8 cellular contexts compared by ENCODE assay signal in genomic region chr9:136841646-136842379, GRCh38. TPM values are rescaled to one million over a fixed set of nuclear protein-coding genes. Genes with fewer than 3 reads are reported as not detected.
A peak's percentile ranks its signal among the peaks of the same experiment; 100 is the strongest.
DNase-seq lines count a peak whose midpoint lies in the region; ATAC-seq and FAIRE-seq lines count a peak whose summit lies in the region.
"Not testable (repeated sequence)": the region's sequence is repeated elsewhere in the genome, so short reads cannot be mapped to it uniquely, and the experiment has no call there.

No MANE protein-coding gene starts in this region.

- H3K4me1 Mint-ChIP-seq in activated naive CD4-positive, alpha-beta T cell treated with anti-CD3 and anti-CD28 coated beads, Interleukin-2, amount 10 ng/mL, durations not matched to agents 7 days and 5 days, result peaks cover 20% of the 10 kb centered on the region
- H3K4me1 Mint-ChIP-seq in memory B cell, result not testable (repeated sequence)

- H3K4me3 ChIP-seq in SJCRH30 (peak overlapping the region; percentile 54), duodenal mucosa (ENCODE audit: low read depth in 1 of 2, low read length in 2 of 2) (peak overlapping the region; percentile 47 to 68), rectal smooth muscle tissue (ENCODE audit: low read length) (peak overlapping the region; percentile 68)

- not testable (repeated sequence) for H3K27ac Mint-ChIP-seq in activated naive CD4-positive, alpha-beta T cell treated with anti-CD3 and anti-CD28 coated beads, Interleukin-2, amount 10 ng/mL, durations not matched to agents 7 days and 5 days
- peak overlapping the region; percentile 67 for H3K27ac Mint-ChIP-seq in memory B cell

- CTCF ChIA-PET in activated naive CD4-positive, alpha-beta T cell treated with anti-CD3 and anti-CD28 coated beads, Interleukin-2, amount 10 ng/mL, durations not matched to agents 7 days and 5 days (lab: Charles Lee), result interaction anchor here (0.8 to 2.4 kb wide), 21 partner anchors 9 to 226 kb away, joined by 3 to 15 read pairs (median 4); no protein-coding TSS in a partner anchor

- H3K27me3 Mint-ChIP-seq in activated naive CD4-positive, alpha-beta T cell treated with anti-CD3 and anti-CD28 coated beads, Interleukin-2, amount 10 ng/mL, durations not matched to agents 7 days and 5 days, result peaks cover 38% of the 10 kb centered on the region
- H3K27me3 Mint-ChIP-seq in memory B cell, result not testable (repeated sequence)

- not testable (repeated sequence) for H3K9me3 ChIP-seq in SJCRH30 (replicated peaks); duodenal mucosa (ENCODE audit: control insufficient read depth in 1 of 2, low read length in 2 of 2)

- not testable (repeated sequence) for H3K27ac ChIP-seq in SJCRH30; rectal smooth muscle tissue (ENCODE audit: low read depth, low read length)
- peak overlapping the region; percentile 84 for H3K27ac ChIP-seq in duodenal mucosa (ENCODE audit: low read depth, low read length)

- not testable (repeated sequence) for H3K36me3 Mint-ChIP-seq in activated naive CD4-positive, alpha-beta T cell treated with anti-CD3 and anti-CD28 coated beads, Interleukin-2, amount 10 ng/mL, durations not matched to agents 7 days and 5 days; memory B cell

- DNase-seq in DMS79 (lab: John Stamatoyannopoulos, UW) (peak; percentile 58), NCI-H1417 (lab: John Stamatoyannopoulos, UW) (peak in 2 of 3 experiments; percentile 85 to 87)
- DNase-seq in SJCRH30; activated naive CD4-positive, alpha-beta T cell treated with anti-CD3 and anti-CD28 coated beads, Interleukin-2, amount 10 ng/mL, durations not matched to agents 7 days and 5 days; memory B cell (ENCODE audit: low spot score in 2 of 2); urothelium cell line (ENCODE audit: low spot score): not testable (repeated sequence)

- not testable (repeated sequence) for H3K27me3 ChIP-seq in SJCRH30; duodenal mucosa (ENCODE audit: control insufficient read depth in 1 of 2, insufficient read depth in 2 of 2, low read length in 2 of 2); rectal smooth muscle tissue (ENCODE audit: control insufficient read depth, insufficient read depth, low read length)

- not testable (repeated sequence) for H3K9me3 Mint-ChIP-seq in activated naive CD4-positive, alpha-beta T cell treated with anti-CD3 and anti-CD28 coated beads, Interleukin-2, amount 10 ng/mL, durations not matched to agents 7 days and 5 days; memory B cell

- peak overlapping the region; percentile 81 for H3K4me3 Mint-ChIP-seq in activated naive CD4-positive, alpha-beta T cell treated with anti-CD3 and anti-CD28 coated beads, Interleukin-2, amount 10 ng/mL, durations not matched to agents 7 days and 5 days
- H3K4me3 Mint-ChIP-seq in memory B cell, result peak overlapping the region; percentile 93

- peak; percentile 61 for FAIRE-seq in urothelium cell line (lab: Jason Lieb, UNC)

- not testable (repeated sequence) for H3K36me3 ChIP-seq in SJCRH30; rectal smooth muscle tissue (ENCODE audit: control insufficient read depth, insufficient read depth, low read length)
- H3K36me3 ChIP-seq in duodenal mucosa (ENCODE audit: control insufficient read depth in 1 of 2, insufficient read depth in 2 of 2, low read length in 2 of 2), result peaks cover 0 to 14% of the 10 kb centered on the region in 2 donors

- H3K4me1 ChIP-seq in SJCRH30, result peaks cover 24% of the 10 kb centered on the region
- peaks cover 29 to 39% of the 10 kb centered on the region in 2 donors for H3K4me1 ChIP-seq in duodenal mucosa (ENCODE audit: control insufficient read depth in 1 of 2, insufficient read depth in 2 of 2, low read length in 2 of 2)
- not testable (repeated sequence) for H3K4me1 ChIP-seq in rectal smooth muscle tissue (ENCODE audit: control insufficient read depth, insufficient read depth, low read length)

- ATAC-seq in memory B cell (ENCODE audit: low read depth), result not testable (repeated sequence)

- H3K9ac ChIP-seq in duodenal mucosa (ENCODE audit: low read depth in 1 of 2, low read length in 2 of 2), result peak overlapping the region in 1 of 2 donors; percentile 66
- H3K9ac ChIP-seq in rectal smooth muscle tissue (ENCODE audit: low read length), result not testable (repeated sequence)

RNA-seq across cellular contexts. Expression of gene AJM1, which starts 0.5 kb away (rescaled TPM):
- total RNA-seq in SJCRH30 (2014; rRNA removed; shearing (Covaris generic)), result 0.35 and 0.77 TPM in 2 replicates

RNA-seq across cellular contexts. Expression of gene PHPT1, which starts 7.4 kb away (rescaled TPM):
- 79.9 and 109 TPM in 2 replicates for total RNA-seq in SJCRH30 (2014; rRNA removed; shearing (Covaris generic))

RNA-seq across cellular contexts. Expression of gene MAMDC4, which starts 10.3 kb away (rescaled TPM):
- total RNA-seq in SJCRH30 (2014; rRNA removed; shearing (Covaris generic)), result 1.9 and 4.4 TPM in 2 replicates

RNA-seq across cellular contexts. Expression of gene EDF1, which starts 24.3 kb away (rescaled TPM):
- 410 and 447 TPM in 2 replicates for total RNA-seq in SJCRH30 (2014; rRNA removed; shearing (Covaris generic))

RNA-seq across cellular contexts. Expression of gene RABL6, which starts 34.1 kb away (rescaled TPM):
- 102 and 108 TPM in 2 replicates for total RNA-seq in SJCRH30 (2014; rRNA removed; shearing (Covaris generic))
